In the genomic region with DNA sequence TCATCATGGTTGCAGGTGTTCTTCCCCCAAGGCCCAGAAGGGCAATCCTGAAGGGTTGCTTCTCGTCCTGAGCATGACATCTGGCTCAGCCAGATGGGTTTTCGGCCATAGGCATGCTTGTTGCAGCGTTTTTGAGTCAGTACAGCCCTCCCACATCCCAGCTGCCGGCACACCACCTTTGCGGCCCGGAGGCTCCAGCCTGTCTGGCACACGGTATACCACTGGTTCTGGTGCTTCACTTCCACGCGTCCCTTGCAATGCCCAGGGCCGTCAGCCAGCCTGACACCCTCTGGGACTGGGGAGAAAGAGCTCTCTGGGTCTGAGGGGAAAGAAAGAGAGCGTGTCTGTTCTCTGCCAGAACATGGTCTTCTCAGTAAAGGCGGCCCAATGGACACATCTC, we compare ENCODE assay signal across 32 cellular contexts. TPM values are rescaled to one million over a fixed set of nuclear protein-coding genes. Genes with fewer than 3 reads are reported as not detected.
"Had no signal": no experiment of that assay in that cellular context is flagged by ENCODE, and none has a peak within 500 bp of the region (broad histone marks: within the 10 kb centered on the region; RNA-seq: fewer than 3 reads in every experiment).

No MANE protein-coding gene starts in this region.

- H3K9me3 ChIP-seq: esophagus squamous epithelium, gastrocnemius medialis, heart right ventricle, left lung, lower lobe of right lung, mucosa of descending colon had no signal

- DNase-seq: cortex of kidney; effector CD8-positive, alpha-beta T cell; effector memory CD8-positive, alpha-beta T cell; endodermal cell; erythroblast; esophagus squamous epithelium; foreskin fibroblast; foreskin melanocyte; gastrocnemius medialis; glutamatergic neuron; head of caudate nucleus; heart right ventricle; hippocampal formation; left cardiac atrium; left ventricle myocardium superior; lower lobe of right lung; mesenchymal stem cell; mucosa of descending colon; naive B cell had no signal

- H3K4me1 ChIP-seq: esophagus squamous epithelium, gastrocnemius medialis, heart right ventricle, left lung, lower lobe of right lung had no signal

- H3K9me3 Mint-ChIP-seq: dendritic cell treated with granulocyte-macrophage colony-stimulating factor and Interleukin-4, amounts not matched to agents 40 ng/mL and 50 ng/mL, for 4 days; effector memory CD8-positive, alpha-beta T cell; endodermal cell; mesothelial cell of epicardium had no signal

- H3K27ac ChIP-seq: epithelial cell of prostate, esophagus squamous epithelium, gastrocnemius medialis, heart right ventricle, left lung, lower lobe of right lung had no signal

- H3K4me1 Mint-ChIP-seq: endodermal cell, mesothelial cell of epicardium had no signal

- H3K27me3 Mint-ChIP-seq: naive B cell had no signal

- ATAC-seq: effector memory CD8-positive, alpha-beta T cell; esophagus mucosa; gastrocnemius medialis; heart right ventricle; left cardiac atrium; left lung; left ventricle myocardium superior; lower lobe of right lung; mucosa of descending colon had no signal

- H3K27me3 ChIP-seq: esophagus squamous epithelium, gastrocnemius medialis, left lung had no signal

- H3K36me3 Mint-ChIP-seq: mesothelial cell of epicardium, naive B cell had no signal

- H3K27ac Mint-ChIP-seq: dendritic cell treated with granulocyte-macrophage colony-stimulating factor and Interleukin-4, amounts not matched to agents 40 ng/mL and 50 ng/mL, for 4 days; effector memory CD8-positive, alpha-beta T cell; endodermal cell; mesothelial cell of epicardium had no signal

- H3K4me3 ChIP-seq: esophagus squamous epithelium, gastrocnemius medialis, heart right ventricle, left lung, lower lobe of right lung, mucosa of descending colon had no signal

- H3K4me3 Mint-ChIP-seq: dendritic cell treated with granulocyte-macrophage colony-stimulating factor and Interleukin-4, amounts not matched to agents 40 ng/mL and 50 ng/mL, for 4 days; effector memory CD8-positive, alpha-beta T cell; endodermal cell; mesothelial cell of epicardium had no signal

RNA-seq across cellular contexts. Expression of gene CD5L, which starts 7.2 kb away (rescaled TPM):
- total RNA-seq: dermis microvascular lymphatic vessel endothelial cell, endodermal cell, esophagus mucosa, gastrocnemius medialis, glomerular endothelial cell, kidney epithelial cell, lung microvascular endothelial cell, mesenteric fat pad, mesothelial cell of epicardium, myocyte had no signal
- polyA plus RNA-seq: keratinocyte had no signal

RNA-seq across cellular contexts. Expression of gene FCRL1, which starts 14.5 kb away (rescaled TPM):
- total RNA-seq: dermis microvascular lymphatic vessel endothelial cell, endodermal cell, esophagus squamous epithelium, gastrocnemius medialis, glomerular endothelial cell, kidney epithelial cell, left ventricle myocardium superior, lower leg skin, lung microvascular endothelial cell, mesothelial cell of epicardium, myocyte had no signal
- polyA plus RNA-seq: keratinocyte had no signal

RNA-seq across cellular contexts. Expression of gene FCRL2, which starts 57.5 kb away (rescaled TPM):
- total RNA-seq: dermis microvascular lymphatic vessel endothelial cell, endodermal cell, glomerular endothelial cell, kidney epithelial cell, left cardiac atrium, left ventricle myocardium superior, lower leg skin, lung microvascular endothelial cell, mesenteric fat pad, mesothelial cell of epicardium, myocyte had no signal
- polyA plus RNA-seq: keratinocyte had no signal
